8 cellular contexts compared by ENCODE assay signal in the genomic region with DNA sequence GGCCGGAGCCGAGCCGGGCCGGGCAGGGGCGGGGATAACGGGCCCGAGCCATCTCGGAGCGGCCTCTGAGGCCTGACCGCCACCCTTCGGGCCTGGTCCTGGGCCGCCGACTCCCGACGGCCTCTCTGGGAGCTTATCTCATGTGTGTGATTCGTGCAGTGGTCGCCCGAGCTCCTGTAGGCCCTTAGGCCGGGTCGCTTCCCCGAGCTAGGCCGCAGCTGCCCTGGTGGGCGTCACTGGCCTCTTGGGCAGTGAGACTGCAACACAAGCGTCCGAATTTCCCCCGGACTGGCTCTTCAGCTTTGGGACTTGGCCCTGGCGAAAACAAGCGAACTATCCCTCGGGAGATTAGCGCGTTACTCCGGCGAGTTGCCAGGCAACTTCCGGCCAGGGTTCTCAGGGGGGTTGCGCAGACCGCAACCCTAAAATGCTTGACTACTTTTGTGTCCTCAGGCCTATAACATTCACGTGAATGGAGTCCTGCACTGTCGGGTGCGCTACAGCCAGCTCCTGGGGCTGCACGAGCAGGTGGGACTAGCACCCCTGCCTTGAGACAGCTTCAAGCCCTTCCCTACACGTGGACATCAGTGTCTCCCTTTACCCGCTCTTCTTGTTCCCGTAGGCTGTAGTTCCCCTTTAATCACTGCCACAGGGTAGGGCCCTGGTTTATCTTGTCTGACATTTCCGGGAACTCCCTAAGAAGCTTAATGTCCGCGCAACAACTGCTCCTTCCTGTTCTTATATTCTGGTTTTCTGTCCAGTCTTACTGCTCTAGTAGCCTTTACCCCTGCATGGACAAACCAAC. TPM values are rescaled to one million over a fixed set of nuclear protein-coding genes. Genes with fewer than 3 reads are reported as not detected.
DNase-seq lines count a peak whose midpoint lies in the region; ATAC-seq, FAIRE-seq and TF ChIP-seq lines count a peak whose summit lies in the region.

No MANE protein-coding gene starts in this region.

- DNase-seq in D341Med (ENCODE audit: low spot score): peak; percentile 48
- DNase-seq in SKM-1 treated with dmso at 0.1 percent for 144 hours (lab: John Stamatoyannopoulos, UW; ENCODE audit: unreplicated experiment): peak; percentile 89
- DNase-seq in choroid plexus epithelial cell (ENCODE audit: low read depth): peak; percentile 71
- no peak for DNase-seq in HepG2 (ENCODE audit: low spot score)
- DNase-seq in stimulated activated naive CD8-positive, alpha-beta T cell treated with anti-CD3 and anti-CD28 coated beads, Interleukin-15, amount 100 ng/mL, for 72 hours: peak; percentile 24 to 54

- H2AFZ ChIP-seq in HepG2 (ENCODE audit: low read length): no peak overlapping the region

- no peaks in the 10 kb centered on the region for H3K27me3 Mint-ChIP-seq in stimulated activated naive CD8-positive, alpha-beta T cell treated with anti-CD3 and anti-CD28 coated beads, Interleukin-15, amount 100 ng/mL, for 72 hours

- in situ Hi-C loops in HepG2 (cut with HindIII; ENCODE audit: extremely low pct_ligation_motif_present, low pct_unique_long_range_greater_than_20kb): loop anchor here (5.0 kb wide), 1 partner anchor 49 kb away; a partner anchor contains a TSS

- peak overlapping the region; percentile 99 for H3K4me2 ChIP-seq in HepG2 (ENCODE audit: low read depth, low read length)

- H3K27me3 ChIP-seq in HepG2 (ENCODE audit: control insufficient read depth in 1 of 2, insufficient read depth in 2 of 2, low read length in 2 of 2): no peaks in the 10 kb centered on the region; a peak in 1 of 5 replicates

- CTCF ChIA-PET in HepG2 (lab: Yijun Ruan, JAX; ENCODE audit: low intra/inter-chr PET ratio, low total read pairs): interaction anchor here (1.1 to 2.5 kb wide), 2 partner anchors 50 to 212 kb away, joined by 3 to 15 read pairs; a partner anchor contains a TSS

- H4K20me1 ChIP-seq in HepG2 (ENCODE audit: insufficient read depth, low read length): no peaks in the 10 kb centered on the region; the same call in 1 of the 2 replicates

- peak overlapping the region; percentile 93 to 97 for H3K27ac Mint-ChIP-seq in stimulated activated naive CD8-positive, alpha-beta T cell treated with anti-CD3 and anti-CD28 coated beads, Interleukin-15, amount 100 ng/mL, for 72 hours

- H3K27ac ChIP-seq in HepG2 (ENCODE audit: extremely low read length, insufficient read depth, low read length): peak overlapping the region; percentile 83

- ATAC-seq in GM19455 (IDR thresholded peaks at IDR 0.05; ENCODE audit: unreplicated experiment): peak; percentile 38
- ATAC-seq in HG03558 (IDR thresholded peaks at IDR 0.05; ENCODE audit: extremely low read depth, unreplicated experiment): peak; percentile 3
- ATAC-seq in HepG2: peak; percentile 53
- ATAC-seq in stimulated activated naive CD8-positive, alpha-beta T cell treated with anti-CD3 and anti-CD28 coated beads, Interleukin-15, amount 100 ng/mL, for 72 hours: peak; percentile 27
- ATAC-seq in HG03457 (IDR thresholded peaks at IDR 0.05; ENCODE audit: unreplicated experiment): no peak

- H3K9ac ChIP-seq in HepG2 (ENCODE audit: insufficient read depth, low read depth, low read length): peak overlapping the region; percentile 97

- TF ChIP-seq CTCF in choroid plexus epithelial cell (conservative IDR thresholded peaks at IDR 0.05; ENCODE audit: low read depth, low read length): no peak
- TF ChIP-seq CTCF in HepG2 (CRISPR knock-in tag; IDR thresholded peaks at IDR 0.05): no peak

- H3K4me1 ChIP-seq in HepG2 (ENCODE audit: insufficient read depth, low read length): peaks cover 41% of the 10 kb centered on the region

- peaks cover 30 to 66% of the 10 kb centered on the region in 2 experiments for H3K36me3 ChIP-seq in HepG2 (replicated peaks in 1 of 2; ENCODE audit: control insufficient read depth in 1 of 2, insufficient read depth in 2 of 2, low read length in 2 of 2)

- no peaks in the 10 kb centered on the region for H3K9me3 Mint-ChIP-seq in stimulated activated naive CD8-positive, alpha-beta T cell treated with anti-CD3 and anti-CD28 coated beads, Interleukin-15, amount 100 ng/mL, for 72 hours

- H3K4me1 Mint-ChIP-seq in stimulated activated naive CD8-positive, alpha-beta T cell treated with anti-CD3 and anti-CD28 coated beads, Interleukin-15, amount 100 ng/mL, for 72 hours: peaks cover 50% of the 10 kb centered on the region

- peaks cover 54% of the 10 kb centered on the region for H3K79me2 ChIP-seq in HepG2 (ENCODE audit: insufficient read depth, low read length)

- H3K9me3 ChIP-seq in HepG2 (ENCODE audit: low read length): no peaks in the 10 kb centered on the region

- TF ChIP-seq EP300 in HepG2 (IDR thresholded peaks at IDR 0.05; ENCODE audit: low read depth in 2 of 2, low read length in 2 of 2) (no peak), HepG2 (CRISPR knock-in tag; IDR thresholded peaks at IDR 0.05; ENCODE audit: borderline replicate concordance) (no peak)

- peak in 1 of 2 experiments; percentile 68; a peak in 1 of 4 replicates for TF ChIP-seq POLR2A in HepG2 (IDR thresholded peaks at IDR 0.05; ENCODE audit: insufficient read depth in 1 of 2, low read depth in 2 of 2, low read length in 2 of 2)

- intact Hi-C loops in HepG2 (cut with micrococcal nuclease; ENCODE audit: unreplicated experiment): loop anchor here (1.0 to 10.0 kb wide), 4 partner anchors 14 to 116 kb away; a partner anchor contains a TSS

- peak overlapping the region; percentile 81 to 85 for H3K4me3 Mint-ChIP-seq in stimulated activated naive CD8-positive, alpha-beta T cell treated with anti-CD3 and anti-CD28 coated beads, Interleukin-15, amount 100 ng/mL, for 72 hours

- TSS peak; percentile 50 for BruUV-seq in HepG2 (replicated peaks; lab: Mats Ljungman, UMichigan)

- no peak for FAIRE-seq in HepG2 (lab: Jason Lieb, UNC)

- 1% methylated on average over 22 of the region's 46 CpGs for WGBS in HepG2 (ENCODE audit: low lambda C conversion rate)

- H3K4me3 ChIP-seq in choroid plexus epithelial cell (ENCODE audit: low read depth, low read length): peak overlapping the region; percentile 99
- peak overlapping the region; percentile 85 to 96 (median 95) for H3K4me3 ChIP-seq in HepG2 (replicated peaks in 1 of 3; ENCODE audit: insufficient read depth in 1 of 3, low read depth in 2 of 3, low read length in 3 of 3)

- POLR2A ChIA-PET in HepG2 (lab: Yijun Ruan, JAX): interaction anchor here (0.9 to 9.5 kb wide), 13 partner anchors 10 to 160 kb away, joined by 3 to 125 read pairs (median 6); a partner anchor contains a TSS

- no peak for TF ChIP-seq RAD21 in HepG2 (CRISPR knock-in tag; IDR thresholded peaks at IDR 0.05)

RNA-seq across cellular contexts. Expression of a gene that starts 0.6 kb away (rescaled TPM):
- 94.9 and 109 TPM in 2 replicates for total RNA-seq in HepG2 (2016; rRNA removed; fragmentation: Illumina TruSeq; extraction: Trizol)
- total RNA-seq in HepG2 (2016; cell fraction: cytosol; rRNA removed; fragmentation: Illumina TruSeq; extraction: Trizol; ENCODE audit: low read depth): 42.7 and 45.6 TPM in 2 replicates
- total RNA-seq in HepG2 (2016; cell fraction: insoluble cytoplasmic fraction; rRNA removed; fragmentation: Illumina TruSeq; extraction: Trizol): 98.2 and 110 TPM in 2 replicates
- 56.0 and 66.0 TPM in 2 replicates for total RNA-seq in HepG2 (2016; cell fraction: membrane; rRNA removed; fragmentation: Illumina TruSeq; extraction: Trizol)
- total RNA-seq in HepG2 (2016; cell fraction: nucleus; rRNA removed; fragmentation: Illumina TruSeq; extraction: Trizol): 70.1 and 82.3 TPM in 2 replicates
- polyA plus RNA-seq in HepG2 (2011; rRNA removed): 75.0 and 88.4 TPM in 2 replicates
- 86.7 and 102 TPM in 2 replicates for polyA plus RNA-seq in HepG2 (2011; cell fraction: cytosol; rRNA removed)
- 125 TPM in 2 replicates for polyA plus RNA-seq in HepG2 (2011; cell fraction: nucleus; rRNA removed)
- 71.1 and 79.5 TPM in 2 replicates for polyA plus RNA-seq in HepG2 (2012)
- polyA plus RNA-seq in HepG2 (2016; cell fraction: cytosol; fragmentation: Illumina TruSeq; extraction: Trizol; ENCODE audit: low read depth): 19.3 and 23.5 TPM in 2 replicates
- 82.7 and 86.8 TPM in 2 replicates for polyA plus RNA-seq in HepG2 (2016; cell fraction: insoluble cytoplasmic fraction; fragmentation: Illumina TruSeq; extraction: Trizol; ENCODE audit: low read depth)
- polyA plus RNA-seq in HepG2 (2016; cell fraction: membrane; fragmentation: Illumina TruSeq; extraction: Trizol; ENCODE audit: low read depth): 39.6 and 42.3 TPM in 2 replicates
- 97.5 and 97.9 TPM in 2 replicates for polyA plus RNA-seq in HepG2 (2016; cell fraction: nucleus; fragmentation: Illumina TruSeq; extraction: Trizol; ENCODE audit: insufficient read depth, low read depth)
- 92.8 and 112 TPM in 2 replicates for polyA minus RNA-seq in HepG2 (2011; rRNA and poly(A)+ RNA removed; ENCODE audit: low replicate concordance)
- 58.3 and 61.2 TPM in 2 replicates for polyA minus RNA-seq in HepG2 (2011; cell fraction: cytosol; rRNA and poly(A)+ RNA removed)
- 97.5 and 98.0 TPM in 2 replicates for polyA minus RNA-seq in HepG2 (2011; cell fraction: nucleus; rRNA and poly(A)+ RNA removed)

RNA-seq across cellular contexts. Expression of a gene that starts 0.9 kb away (rescaled TPM):
- total RNA-seq in HepG2 (2016; rRNA removed; fragmentation: Illumina TruSeq; extraction: Trizol): 91.5 and 105 TPM in 2 replicates
- total RNA-seq in HepG2 (2016; cell fraction: cytosol; rRNA removed; fragmentation: Illumina TruSeq; extraction: Trizol; ENCODE audit: low read depth): 13.9 and 14.5 TPM in 2 replicates
- total RNA-seq in HepG2 (2016; cell fraction: insoluble cytoplasmic fraction; rRNA removed; fragmentation: Illumina TruSeq; extraction: Trizol): 88.4 and 107 TPM in 2 replicates
- 25.8 and 26.5 TPM in 2 replicates for total RNA-seq in HepG2 (2016; cell fraction: membrane; rRNA removed; fragmentation: Illumina TruSeq; extraction: Trizol)
- 66.4 and 73.1 TPM in 2 replicates for total RNA-seq in HepG2 (2016; cell fraction: nucleus; rRNA removed; fragmentation: Illumina TruSeq; extraction: Trizol)
- polyA plus RNA-seq in HepG2 (2011; rRNA removed): 96.4 and 99.2 TPM in 2 replicates
- polyA plus RNA-seq in HepG2 (2011; cell fraction: cytosol; rRNA removed): 82.0 and 84.4 TPM in 2 replicates
- polyA plus RNA-seq in HepG2 (2011; cell fraction: nucleus; rRNA removed): 199 and 211 TPM in 2 replicates
- 96.2 and 105 TPM in 2 replicates for polyA plus RNA-seq in HepG2 (2012)
- polyA plus RNA-seq in HepG2 (2016; cell fraction: cytosol; fragmentation: Illumina TruSeq; extraction: Trizol; ENCODE audit: low read depth): 13.6 and 15.3 TPM in 2 replicates
- polyA plus RNA-seq in HepG2 (2016; cell fraction: insoluble cytoplasmic fraction; fragmentation: Illumina TruSeq; extraction: Trizol; ENCODE audit: low read depth): 102 and 106 TPM in 2 replicates
- 19.0 and 22.6 TPM in 2 replicates for polyA plus RNA-seq in HepG2 (2016; cell fraction: membrane; fragmentation: Illumina TruSeq; extraction: Trizol; ENCODE audit: low read depth)
- 162 and 164 TPM in 2 replicates for polyA plus RNA-seq in HepG2 (2016; cell fraction: nucleus; fragmentation: Illumina TruSeq; extraction: Trizol; ENCODE audit: insufficient read depth, low read depth)
- polyA minus RNA-seq in HepG2 (2011; rRNA and poly(A)+ RNA removed; ENCODE audit: low replicate concordance): 71.1 and 120 TPM in 2 replicates
- polyA minus RNA-seq in HepG2 (2011; cell fraction: cytosol; rRNA and poly(A)+ RNA removed): 27.4 and 35.3 TPM in 2 replicates
- polyA minus RNA-seq in HepG2 (2011; cell fraction: nucleus; rRNA and poly(A)+ RNA removed): 60.0 and 61.9 TPM in 2 replicates

RNA-seq across cellular contexts. Expression of a gene that starts 9.5 kb away (rescaled TPM):
- total RNA-seq in HepG2 (2016; rRNA removed; fragmentation: Illumina TruSeq; extraction: Trizol): 2.4 and 4.9 TPM in 2 replicates
- total RNA-seq in HepG2 (2016; cell fraction: cytosol; rRNA removed; fragmentation: Illumina TruSeq; extraction: Trizol; ENCODE audit: low read depth): 2.0 and 2.5 TPM in 2 replicates
- 2.5 and 5.0 TPM in 2 replicates for total RNA-seq in HepG2 (2016; cell fraction: insoluble cytoplasmic fraction; rRNA removed; fragmentation: Illumina TruSeq; extraction: Trizol)
- 4.0 and 4.3 TPM in 2 replicates for total RNA-seq in HepG2 (2016; cell fraction: membrane; rRNA removed; fragmentation: Illumina TruSeq; extraction: Trizol)
- 5.5 and 6.1 TPM in 2 replicates for total RNA-seq in HepG2 (2016; cell fraction: nucleus; rRNA removed; fragmentation: Illumina TruSeq; extraction: Trizol)
- 6.3 and 10.9 TPM in 2 replicates for polyA plus RNA-seq in HepG2 (2011; rRNA removed)
- 5.5 and 8.5 TPM in 2 replicates for polyA plus RNA-seq in HepG2 (2011; cell fraction: cytosol; rRNA removed)
- polyA plus RNA-seq in HepG2 (2011; cell fraction: nucleus; rRNA removed): 44.0 and 47.8 TPM in 2 replicates
- polyA plus RNA-seq in HepG2 (2012): 3.9 and 6.3 TPM in 2 replicates
- 2.7 and 2.9 TPM in 2 replicates for polyA plus RNA-seq in HepG2 (2016; cell fraction: cytosol; fragmentation: Illumina TruSeq; extraction: Trizol; ENCODE audit: low read depth)
- polyA plus RNA-seq in HepG2 (2016; cell fraction: insoluble cytoplasmic fraction; fragmentation: Illumina TruSeq; extraction: Trizol; ENCODE audit: low read depth): 3.5 and 4.5 TPM in 2 replicates
- polyA plus RNA-seq in HepG2 (2016; cell fraction: membrane; fragmentation: Illumina TruSeq; extraction: Trizol; ENCODE audit: low read depth): 4.8 TPM in 2 replicates
- polyA plus RNA-seq in HepG2 (2016; cell fraction: nucleus; fragmentation: Illumina TruSeq; extraction: Trizol; ENCODE audit: insufficient read depth, low read depth): 20.6 TPM in 2 replicates
- polyA minus RNA-seq in HepG2 (2011; rRNA and poly(A)+ RNA removed; ENCODE audit: low replicate concordance): 4.6 and 10.2 TPM in 2 replicates
- 1.6 and 3.3 TPM in 2 replicates for polyA minus RNA-seq in HepG2 (2011; cell fraction: cytosol; rRNA and poly(A)+ RNA removed)
- 4.9 and 5.1 TPM in 2 replicates for polyA minus RNA-seq in HepG2 (2011; cell fraction: nucleus; rRNA and poly(A)+ RNA removed)

RNA-seq across cellular contexts. Expression of a gene that starts 14.5 kb away (rescaled TPM):
- 77.5 and 80.0 TPM in 2 replicates for total RNA-seq in HepG2 (2016; rRNA removed; fragmentation: Illumina TruSeq; extraction: Trizol)
- 43.5 and 52.1 TPM in 2 replicates for total RNA-seq in HepG2 (2016; cell fraction: cytosol; rRNA removed; fragmentation: Illumina TruSeq; extraction: Trizol; ENCODE audit: low read depth)
- 72.3 and 78.2 TPM in 2 replicates for total RNA-seq in HepG2 (2016; cell fraction: insoluble cytoplasmic fraction; rRNA removed; fragmentation: Illumina TruSeq; extraction: Trizol)
- total RNA-seq in HepG2 (2016; cell fraction: membrane; rRNA removed; fragmentation: Illumina TruSeq; extraction: Trizol): 72.9 and 75.0 TPM in 2 replicates
- total RNA-seq in HepG2 (2016; cell fraction: nucleus; rRNA removed; fragmentation: Illumina TruSeq; extraction: Trizol): 66.4 and 68.7 TPM in 2 replicates
- polyA plus RNA-seq in HepG2 (2011; rRNA removed): 110 and 130 TPM in 2 replicates
- 66.6 and 78.1 TPM in 2 replicates for polyA plus RNA-seq in HepG2 (2011; cell fraction: cytosol; rRNA removed)
- 240 and 284 TPM in 2 replicates for polyA plus RNA-seq in HepG2 (2011; cell fraction: nucleus; rRNA removed)
- polyA plus RNA-seq in HepG2 (2012): 68.1 and 83.8 TPM in 2 replicates
- polyA plus RNA-seq in HepG2 (2016; cell fraction: cytosol; fragmentation: Illumina TruSeq; extraction: Trizol; ENCODE audit: low read depth): 23.7 and 28.2 TPM in 2 replicates
- 86.5 and 95.8 TPM in 2 replicates for polyA plus RNA-seq in HepG2 (2016; cell fraction: insoluble cytoplasmic fraction; fragmentation: Illumina TruSeq; extraction: Trizol; ENCODE audit: low read depth)
- polyA plus RNA-seq in HepG2 (2016; cell fraction: membrane; fragmentation: Illumina TruSeq; extraction: Trizol; ENCODE audit: low read depth): 59.8 and 70.6 TPM in 2 replicates
- polyA plus RNA-seq in HepG2 (2016; cell fraction: nucleus; fragmentation: Illumina TruSeq; extraction: Trizol; ENCODE audit: insufficient read depth, low read depth): 135 and 154 TPM in 2 replicates
- 139 and 140 TPM in 2 replicates for polyA minus RNA-seq in HepG2 (2011; rRNA and poly(A)+ RNA removed; ENCODE audit: low replicate concordance)
- 38.4 and 43.3 TPM in 2 replicates for polyA minus RNA-seq in HepG2 (2011; cell fraction: cytosol; rRNA and poly(A)+ RNA removed)
- polyA minus RNA-seq in HepG2 (2011; cell fraction: nucleus; rRNA and poly(A)+ RNA removed): 99.5 and 107 TPM in 2 replicates

RNA-seq across cellular contexts. Expression of a gene that starts 38.4 kb away (rescaled TPM):
- total RNA-seq in HepG2 (2016; rRNA removed; fragmentation: Illumina TruSeq; extraction: Trizol): 211 and 213 TPM in 2 replicates
- 66.7 and 72.8 TPM in 2 replicates for total RNA-seq in HepG2 (2016; cell fraction: cytosol; rRNA removed; fragmentation: Illumina TruSeq; extraction: Trizol; ENCODE audit: low read depth)
- total RNA-seq in HepG2 (2016; cell fraction: insoluble cytoplasmic fraction; rRNA removed; fragmentation: Illumina TruSeq; extraction: Trizol): 187 and 217 TPM in 2 replicates
- total RNA-seq in HepG2 (2016; cell fraction: membrane; rRNA removed; fragmentation: Illumina TruSeq; extraction: Trizol): 144 and 151 TPM in 2 replicates
- 93.4 and 100 TPM in 2 replicates for total RNA-seq in HepG2 (2016; cell fraction: nucleus; rRNA removed; fragmentation: Illumina TruSeq; extraction: Trizol)
- 52.3 and 58.2 TPM in 2 replicates for polyA plus RNA-seq in HepG2 (2011; rRNA removed)
- polyA plus RNA-seq in HepG2 (2011; cell fraction: cytosol; rRNA removed): 57.6 and 58.9 TPM in 2 replicates
- 33.5 and 36.2 TPM in 2 replicates for polyA plus RNA-seq in HepG2 (2011; cell fraction: nucleus; rRNA removed)
- polyA plus RNA-seq in HepG2 (2012): 122 and 125 TPM in 2 replicates
- polyA plus RNA-seq in HepG2 (2016; cell fraction: cytosol; fragmentation: Illumina TruSeq; extraction: Trizol; ENCODE audit: low read depth): 80.0 and 81.2 TPM in 2 replicates
- polyA plus RNA-seq in HepG2 (2016; cell fraction: insoluble cytoplasmic fraction; fragmentation: Illumina TruSeq; extraction: Trizol; ENCODE audit: low read depth): 206 and 226 TPM in 2 replicates
- 120 and 128 TPM in 2 replicates for polyA plus RNA-seq in HepG2 (2016; cell fraction: membrane; fragmentation: Illumina TruSeq; extraction: Trizol; ENCODE audit: low read depth)
- 164 and 171 TPM in 2 replicates for polyA plus RNA-seq in HepG2 (2016; cell fraction: nucleus; fragmentation: Illumina TruSeq; extraction: Trizol; ENCODE audit: insufficient read depth, low read depth)
- 89.1 and 115 TPM in 2 replicates for polyA minus RNA-seq in HepG2 (2011; rRNA and poly(A)+ RNA removed; ENCODE audit: low replicate concordance)
- polyA minus RNA-seq in HepG2 (2011; cell fraction: cytosol; rRNA and poly(A)+ RNA removed): 65.1 and 65.4 TPM in 2 replicates
- 18.2 and 25.2 TPM in 2 replicates for polyA minus RNA-seq in HepG2 (2011; cell fraction: nucleus; rRNA and poly(A)+ RNA removed)
